12 cellular contexts compared by ENCODE assay signal in the genomic region with DNA sequence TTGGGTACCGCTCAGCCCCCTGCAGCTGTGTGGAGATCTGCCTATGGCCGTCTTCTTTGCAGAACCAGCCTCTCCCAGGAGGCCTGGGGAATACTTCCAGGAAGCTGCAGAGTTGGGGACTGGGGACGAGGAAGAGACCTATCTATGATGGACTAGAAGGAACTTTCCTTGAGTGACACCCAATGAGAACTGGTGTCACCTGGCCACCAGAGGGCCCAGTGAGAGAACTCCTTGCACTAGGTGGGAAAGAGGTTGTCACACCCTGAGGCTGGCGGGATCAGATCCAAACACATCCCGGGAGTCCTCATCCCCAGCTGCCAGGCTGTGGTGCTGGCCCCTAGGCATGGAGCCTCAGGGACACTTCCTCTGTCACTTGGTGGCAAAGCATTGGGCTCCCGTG. TPM values are rescaled to one million over a fixed set of nuclear protein-coding genes. Genes with fewer than 3 reads are reported as not detected.
DNase-seq lines count a peak whose midpoint lies in the region; ATAC-seq and TF ChIP-seq lines count a peak whose summit lies in the region.
"Had no signal": no experiment of that assay in that cellular context is flagged by ENCODE, and none has a peak within 500 bp of the region (broad histone marks: within the 10 kb centered on the region; RNA-seq: fewer than 3 reads in every experiment).

No MANE protein-coding gene starts in this region.

- no peaks in the 10 kb centered on the region for H3K36me3 ChIP-seq in DND-41 (ENCODE audit: insufficient read depth, low read length)
- H3K36me3 ChIP-seq in GM23338 (ENCODE audit: insufficient read depth), result no peaks in the 10 kb centered on the region
- H3K36me3 ChIP-seq in mucosa of descending colon (ENCODE audit: low read depth), result no peaks in the 10 kb centered on the region
- H3K36me3 ChIP-seq: suprapubic skin had no signal

- H3K9me2 ChIP-seq in GM23338 (ENCODE audit: insufficient read depth), result 0 out of 2 replicates have a peak, but pooled peaks cover 3% of the 10 kb centered on the region

- H3K27me3 ChIP-seq in DND-41 (ENCODE audit: insufficient read depth, low read length, poor library complexity) (no peaks in the 10 kb centered on the region), GM23338 (ENCODE audit: insufficient read depth) (no peaks in the 10 kb centered on the region)
- H3K27me3 ChIP-seq: suprapubic skin had no signal

- H3K9me3 Mint-ChIP-seq in GM23338, result no peaks in the 10 kb centered on the region; the same call in 2 of the 3 replicates
- H3K9me3 Mint-ChIP-seq: natural killer cell treated with Interleukin-12 subunit alpha and Interleukin-12 subunit beta and Interleukin-15 and Interleukin-18, amount 100 ng/mL, for 72 hours had no signal

- intact Hi-C loops in mucosa of descending colon (cut with DNase I, micrococcal nuclease), result no loop called here

- H2AFZ ChIP-seq in DND-41 (ENCODE audit: low read depth, low read length), result no peak overlapping the region
- no peak overlapping the region; the same call in 1 of the 2 replicates for H2AFZ ChIP-seq in GM23338

- H3K9ac ChIP-seq in DND-41 (ENCODE audit: low read depth, low read length), result no peak overlapping the region
- H3K9ac ChIP-seq: KMS-11 had no signal

- no peaks in the 10 kb centered on the region for H3F3A ChIP-seq in GM23338 (replicated peaks; ENCODE audit: low read depth)

- ATAC-seq in DND-41 (ENCODE audit: insufficient read depth, low read depth), result no peak
- ATAC-seq in GM23338, result peak; percentile 70
- peak; percentile 55 for ATAC-seq in mucosa of descending colon
- ATAC-seq: natural killer cell treated with Interleukin-12 subunit alpha and Interleukin-12 subunit beta and Interleukin-15 and Interleukin-18, amount 100 ng/mL, for 72 hours; Right ventricle myocardium inferior had no signal

- peaks cover 11% of the 10 kb centered on the region for H3K27me3 Mint-ChIP-seq in GM23338 (ENCODE audit: insufficient read depth, low read depth, poor library complexity)

- no peaks in the 10 kb centered on the region for H3K9me3 ChIP-seq in DND-41 (ENCODE audit: insufficient read depth, low read length, severe bottlenecking)
- H3K9me3 ChIP-seq in mucosa of descending colon, result no peaks in the 10 kb centered on the region
- H3K9me3 ChIP-seq: suprapubic skin had no signal

- H3K27ac Mint-ChIP-seq in GM23338, result no peak overlapping the region
- H3K27ac Mint-ChIP-seq: natural killer cell treated with Interleukin-12 subunit alpha and Interleukin-12 subunit beta and Interleukin-15 and Interleukin-18, amount 100 ng/mL, for 72 hours had no signal

- no peak overlapping the region for H3K4me2 ChIP-seq in DND-41 (ENCODE audit: insufficient read depth, low read length)
- H3K4me2 ChIP-seq in GM23338, result no peak overlapping the region
- H3K4me2 ChIP-seq: KMS-11 had no signal

- H3K79me2 ChIP-seq in DND-41 (ENCODE audit: insufficient read depth, low read length) (no peaks in the 10 kb centered on the region), GM23338 (replicated peaks; ENCODE audit: insufficient read depth) (no peaks in the 10 kb centered on the region)

- H3K4me1 ChIP-seq in DND-41 (ENCODE audit: insufficient read depth, low read length), result no peaks in the 10 kb centered on the region
- H3K4me1 ChIP-seq in GM23338 (ENCODE audit: insufficient read depth), result peaks cover 14% of the 10 kb centered on the region; the same call in 1 of the 2 replicates
- no peaks in the 10 kb centered on the region for H3K4me1 ChIP-seq in mucosa of descending colon (ENCODE audit: low read depth)
- H3K4me1 ChIP-seq: suprapubic skin had no signal

- TF ChIP-seq CTCF in DND-41 (IDR thresholded peaks at IDR 0.05; ENCODE audit: borderline replicate concordance, extremely low read depth, low read length, poor library complexity, severe bottlenecking) (peak; percentile 37), GM23338 (conservative IDR thresholded peaks at IDR 0.05; ENCODE audit: low read depth in 2 of 2) (peak; percentile 49 to 68), VCaP (conservative IDR thresholded peaks at IDR 0.05) (peak; percentile 56), mucosa of descending colon (IDR thresholded peaks at IDR 0.05) (no peak)

- peaks cover 8% of the 10 kb centered on the region for H3K4me1 Mint-ChIP-seq in GM23338

- H4K20me1 ChIP-seq in DND-41 (ENCODE audit: insufficient read depth, low read length) (no peaks in the 10 kb centered on the region), GM23338 (replicated peaks; ENCODE audit: insufficient read depth) (no peaks in the 10 kb centered on the region)

- H3K4me3 Mint-ChIP-seq in GM23338, result no peak overlapping the region
- H3K4me3 Mint-ChIP-seq: natural killer cell treated with Interleukin-12 subunit alpha and Interleukin-12 subunit beta and Interleukin-15 and Interleukin-18, amount 100 ng/mL, for 72 hours had no signal

- H3K36me3 Mint-ChIP-seq in GM23338 (ENCODE audit: low read depth), result no peaks in the 10 kb centered on the region
- H3K36me3 Mint-ChIP-seq: natural killer cell treated with Interleukin-12 subunit alpha and Interleukin-12 subunit beta and Interleukin-15 and Interleukin-18, amount 100 ng/mL, for 72 hours had no signal

- H3K27ac ChIP-seq in DND-41 (ENCODE audit: low read length), result no peak overlapping the region
- no peak overlapping the region for H3K27ac ChIP-seq in GM23338 (ENCODE audit: low read depth)
- H3K27ac ChIP-seq in VCaP, result no peak overlapping the region
- H3K27ac ChIP-seq: KMS-11, suprapubic skin had no signal

- DNase-seq in DND-41 (no peak), GM23338 (ENCODE audit: low spot score) (peak; percentile 74), mucosa of descending colon (peak in 2 of 3 donors; percentile 35 to 36), NCI-H510A treated with DMSO at 0.1 percent for 48 hours (lab: John Stamatoyannopoulos, UW) (no peak), pons (ENCODE audit: low spot score) (no peak)
- no peak for DNase-seq in activated effector memory CD4-positive, alpha-beta T cell treated with Interleukin-2 at 50 U/mL for 16 hours
- DNase-seq: foreskin fibroblast had no signal

- H3K4me3 ChIP-seq in DND-41 (ENCODE audit: low read depth in 1 of 2, low read length in 2 of 2) (no peak overlapping the region), GM23338 (no peak overlapping the region), mucosa of descending colon (no peak overlapping the region)
- H3K4me3 ChIP-seq: suprapubic skin had no signal

TF ChIP-seq in GM23338, 12 proteins besides CTCF, POLR2A, EP300 and RAD21:
- TF ChIP-seq POLR2AphosphoS5 (IDR thresholded peaks at IDR 0.05; ENCODE audit: low read depth), result no peak
TF ChIP-seq in GM23338: peak in this region for 0.

RNA-seq across cellular contexts. Expression of gene GRID2IP, which starts 4.9 kb away (rescaled TPM):
- total RNA-seq in GM23338 (2014; rRNA removed; shearing (Covaris generic)), result 1.5 TPM in 2 replicates
- 0.54 and 0.73 TPM in 2 replicates for polyA plus RNA-seq in GM23338 (2016; fragmentation: Nextera tagmentation; extraction: Ambion mirVana)
- 1 to 10 TPM in 1 of 3 donors, under 1 TPM in 2; 0.41 to 1.0 (median 0.58) TPM for total RNA-seq in mucosa of descending colon
- total RNA-seq: Right ventricle myocardium inferior had no signal

RNA-seq across cellular contexts. Expression of gene ZDHHC4, which starts 21.1 kb away (rescaled TPM):
- total RNA-seq in GM23338 (2014; rRNA removed; shearing (Covaris generic)), result 58.9 and 64.5 TPM in 2 replicates
- 31.2 and 32.5 TPM in 2 replicates for polyA plus RNA-seq in GM23338 (2016; fragmentation: Nextera tagmentation; extraction: Ambion mirVana)
- total RNA-seq in mucosa of descending colon, result 10 to 100 TPM; 40.4 to 55.9 (median 41.7) TPM

RNA-seq across cellular contexts. Expression of gene INTS15, which starts 33.6 kb away (rescaled TPM):
- 27.0 and 30.6 TPM in 2 replicates for total RNA-seq in GM23338 (2014; rRNA removed; shearing (Covaris generic))
- polyA plus RNA-seq in GM23338 (2016; fragmentation: Nextera tagmentation; extraction: Ambion mirVana), result 7.0 and 8.1 TPM in 2 replicates
- 10 to 100 TPM; 24.5 to 38.5 (median 26.2) TPM for total RNA-seq in mucosa of descending colon

RNA-seq across cellular contexts. Expression of gene ZNF853, which starts 59.2 kb away (rescaled TPM):
- 8.9 and 9.8 TPM in 2 replicates for total RNA-seq in GM23338 (2014; rRNA removed; shearing (Covaris generic))
- polyA plus RNA-seq in GM23338 (2016; fragmentation: Nextera tagmentation; extraction: Ambion mirVana), result 0.32 and 0.78 TPM in 2 replicates
- 10 to 100 TPM in 1 of 3 donors, 1 to 10 TPM in 1, under 1 TPM in 1; 0.84 to 19.9 (median 1.4) TPM for total RNA-seq in mucosa of descending colon

Comparison
In these comparisons a context has a peak if more than half of its experiments do, and no peak if none do; other contexts are left out.
1. DNase-seq: peak in GM23338 (single experiment) and mucosa of descending colon (2 of 3); none in DND-41 (single experiment), NCI-H510A treated with DMSO at 0.1 percent for 48 hours (single experiment), pons (single experiment) and activated effector memory CD4-positive, alpha-beta T cell treated with Interleukin-2 at 50 U/mL for 16 hours (single experiment).